Comparison of ENCODE assay signal across 9 cellular contexts in the genomic region with DNA sequence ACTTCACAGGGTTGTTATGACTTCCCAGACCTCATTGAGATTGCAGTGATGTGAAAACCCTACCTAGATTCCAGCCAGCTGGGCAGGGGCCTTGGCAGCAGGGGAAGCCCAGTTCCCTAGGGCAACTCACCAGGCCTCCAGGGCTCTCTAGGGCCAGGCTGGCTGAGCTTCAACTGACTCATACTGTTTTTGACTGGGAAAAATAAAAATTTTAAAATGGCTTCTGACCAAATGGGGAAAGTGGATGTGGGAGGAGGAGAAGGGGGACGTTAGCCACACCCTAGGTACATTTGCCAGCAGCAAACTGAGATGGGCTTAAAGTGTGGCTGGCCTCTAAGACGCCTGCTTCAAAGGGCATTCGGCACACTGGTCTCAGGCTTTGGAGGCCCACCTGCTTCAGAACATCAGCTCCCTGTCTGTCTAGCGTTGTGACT. TPM values are rescaled to one million over a fixed set of nuclear protein-coding genes. Genes with fewer than 3 reads are reported as not detected.
DNase-seq lines count a peak whose midpoint lies in the region; ATAC-seq, FAIRE-seq and TF ChIP-seq lines count a peak whose summit lies in the region.
"Had no signal": no experiment of that assay in that cellular context is flagged by ENCODE, and none has a peak within 500 bp of the region (broad histone marks: within the 10 kb centered on the region; RNA-seq: fewer than 3 reads in every experiment).

No MANE protein-coding gene starts in this region.

- no peak overlapping the region for H3K4me3 Mint-ChIP-seq in progenitor cell of endocrine pancreas (ENCODE audit: low read depth)
- H3K4me3 Mint-ChIP-seq: naive B cell had no signal

- no peak overlapping the region for H3K27ac Mint-ChIP-seq in progenitor cell of endocrine pancreas

- H3K4me1 Mint-ChIP-seq in progenitor cell of endocrine pancreas (ENCODE audit: low read depth) = peaks cover 31% of the 10 kb centered on the region

- H3K36me3 Mint-ChIP-seq in progenitor cell of endocrine pancreas (ENCODE audit: insufficient read depth) = no peaks in the 10 kb centered on the region

- in situ Hi-C loops in gastrocnemius medialis (cut with MboI; ENCODE audit: low sequenced_read_pairs in 4 of 4) = no loop called here

- peak; percentile 42 for ATAC-seq in HG03354 (IDR thresholded peaks at IDR 0.05; ENCODE audit: poor library complexity, severe bottlenecking, unreplicated experiment)
- peak; percentile 20 to 42 for ATAC-seq in gastrocnemius medialis

- DNase-seq in GM18507 (ENCODE audit: extremely low spot score, insufficient read length, low read depth) (no peak), bronchial epithelial cell (ENCODE audit: low read depth) (peak; percentile 49), gastrocnemius medialis (no peak), medulla oblongata (ENCODE audit: extremely low spot score) (no peak), foreskin melanocyte (no peak), progenitor cell of endocrine pancreas (ENCODE audit: low spot score, unreplicated experiment) (no peak), NCI-H1092 (lab: John Stamatoyannopoulos, UW) (no peak)
- DNase-seq: naive B cell had no signal

- peaks cover 80 to 82% of the 10 kb centered on the region in 2 donors for H3K4me1 ChIP-seq in gastrocnemius medialis

- no peaks in the 10 kb centered on the region for H3K9me3 ChIP-seq in gastrocnemius medialis

- TF ChIP-seq POLR2A in gastrocnemius medialis (IDR thresholded peaks at IDR 0.05) = no peak

- H3K36me3 ChIP-seq in bronchial epithelial cell (ENCODE audit: control insufficient read depth, insufficient read depth, low read length) (peaks cover 2% of the 10 kb centered on the region), gastrocnemius medialis (no peaks in the 10 kb centered on the region)

- TF ChIP-seq CTCF in bronchial epithelial cell (IDR thresholded peaks at IDR 0.05; ENCODE audit: insufficient read depth, low read length, severe bottlenecking) (no peak), gastrocnemius medialis (IDR thresholded peaks at IDR 0.05 in 4 of 5, conservative IDR thresholded peaks at IDR 0.05 in 1 of 5) (no peak), progenitor cell of endocrine pancreas (IDR thresholded peaks at IDR 0.05; ENCODE audit: unreplicated experiment) (no peak)

- H3K4me3 ChIP-seq in bronchial epithelial cell (ENCODE audit: low read depth, low read length) = no peak overlapping the region
- H3K4me3 ChIP-seq in gastrocnemius medialis = no peak overlapping the region

- intact Hi-C loops in gastrocnemius medialis (cut with DNase I; ENCODE audit: low total_unique reads) = no loop called here

- no peaks in the 10 kb centered on the region for H3K27me3 ChIP-seq in bronchial epithelial cell (ENCODE audit: control insufficient read depth, insufficient read depth, low read length)
- no peaks in the 10 kb centered on the region for H3K27me3 ChIP-seq in gastrocnemius medialis

- H3K9me3 Mint-ChIP-seq in progenitor cell of endocrine pancreas (ENCODE audit: low read depth) = no peaks in the 10 kb centered on the region
- H3K9me3 Mint-ChIP-seq: naive B cell had no signal

- FAIRE-seq in GM18507 (lab: Jason Lieb, UNC) = peak; percentile 18
- no peak for FAIRE-seq in bronchial epithelial cell (lab: Jason Lieb, UNC)

- H3K27ac ChIP-seq in gastrocnemius medialis = peak overlapping the region; percentile 10 to 55 (median 32)

- H3K27me3 Mint-ChIP-seq in progenitor cell of endocrine pancreas = no peaks in the 10 kb centered on the region
- H3K27me3 Mint-ChIP-seq: naive B cell had no signal

RNA-seq across cellular contexts. Expression of a gene that starts 39.0 kb away (rescaled TPM):
- total RNA-seq in bronchial epithelial cell (36.6 and 39.9 TPM in 2 replicates), gastrocnemius medialis (10 to 100 TPM; 27.7 to 81.8 (median 41.0) TPM), progenitor cell of endocrine pancreas (7.0 and 8.6 TPM in 2 replicates)
